Comparison of ENCODE assay signal across 8 cellular contexts in genomic region chr18:3458952-3459853, GRCh38. TPM values are rescaled to one million over a fixed set of nuclear protein-coding genes. Genes with fewer than 3 reads are reported as not detected.
DNase-seq lines count a peak whose midpoint lies in the region; ATAC-seq and TF ChIP-seq lines count a peak whose summit lies in the region.

No MANE protein-coding gene starts in this region.

- peak overlapping the region; percentile 59 for H3K27ac Mint-ChIP-seq in T-helper 1 cell treated with Interleukin-12 subunit alpha and Interleukin-12 subunit beta and Interleukin-4 antibody, amounts not matched to agents 30 μg/mL and 1 μg/mL, for 36 hours

- H3K4me1 ChIP-seq in stomach: peaks cover 36 to 56% (median 47%) of the 10 kb centered on the region in 4 donors

- H3K4me3 ChIP-seq in fibroblast of villous mesenchyme (ENCODE audit: low read depth, low read length): no peak overlapping the region
- H3K4me3 ChIP-seq in stomach: no peak overlapping the region

- 65 to 80% (median 75%) methylated on average over 5 of the region's 5 CpGs for WGBS in stomach, 5 donors

- intact Hi-C loops in stomach (cut with DNase I; ENCODE audit: low total_unique reads): loop anchor here (10.0 kb wide), 2 partner anchors 126 to 174 kb away; no protein-coding TSS in a partner anchor

- H3K27me3 ChIP-seq in stomach: no peaks in the 10 kb centered on the region

- no peak for TF ChIP-seq EP300 in stomach (IDR thresholded peaks at IDR 0.05)

- peaks cover 33% of the 10 kb centered on the region for H3K36me3 Mint-ChIP-seq in T-helper 1 cell treated with Interleukin-12 subunit alpha and Interleukin-12 subunit beta and Interleukin-4 antibody, amounts not matched to agents 30 μg/mL and 1 μg/mL, for 36 hours (ENCODE audit: low read depth)

- H3K27ac ChIP-seq in stomach: peak overlapping the region in 4 of 5 donors; percentile 45 to 99 (median 99)

- no peak for TF ChIP-seq POLR2A in stomach (IDR thresholded peaks at IDR 0.05)

- no peak for DNase-seq in activated CD4-positive, CD25-positive, alpha-beta regulatory T cell treated with anti-CD3 and anti-CD28 coated beads, Interleukin-2, amount 50 U/mL, for 72 hours
- DNase-seq in fibroblast of villous mesenchyme (ENCODE audit: low read depth) (peak; percentile 52), stomach (no peak), NOMO-1 treated with DMSO at 0.1 percent for 48 hours (lab: John Stamatoyannopoulos, UW; ENCODE audit: unreplicated experiment) (no peak), LoVo (ENCODE audit: low spot score) (no peak)

- no peak for TF ChIP-seq CTCF in fibroblast of villous mesenchyme (IDR thresholded peaks at IDR 0.05; ENCODE audit: insufficient read depth, low read depth, low read length)
- no peak for TF ChIP-seq CTCF in stomach (IDR thresholded peaks at IDR 0.05)

- peaks cover 32% of the 10 kb centered on the region for H3K4me1 Mint-ChIP-seq in T-helper 1 cell treated with Interleukin-12 subunit alpha and Interleukin-12 subunit beta and Interleukin-4 antibody, amounts not matched to agents 30 μg/mL and 1 μg/mL, for 36 hours (ENCODE audit: low read depth)

- H3K36me3 ChIP-seq in stomach: peaks cover 20 to 51% (median 37%) of the 10 kb centered on the region in 4 donors

- peak overlapping the region; percentile 51 for H3K4me3 Mint-ChIP-seq in T-helper 1 cell treated with Interleukin-12 subunit alpha and Interleukin-12 subunit beta and Interleukin-4 antibody, amounts not matched to agents 30 μg/mL and 1 μg/mL, for 36 hours

- H3K9me3 ChIP-seq in stomach: peaks cover 0 to 7% (median 2%) of the 10 kb centered on the region in 4 donors

- H3K9me3 Mint-ChIP-seq in T-helper 1 cell treated with Interleukin-12 subunit alpha and Interleukin-12 subunit beta and Interleukin-4 antibody, amounts not matched to agents 30 μg/mL and 1 μg/mL, for 36 hours: peaks cover 16% of the 10 kb centered on the region

- no peaks in the 10 kb centered on the region for H3K27me3 Mint-ChIP-seq in T-helper 1 cell treated with Interleukin-12 subunit alpha and Interleukin-12 subunit beta and Interleukin-4 antibody, amounts not matched to agents 30 μg/mL and 1 μg/mL, for 36 hours (ENCODE audit: low read depth)

- ATAC-seq in activated CD4-positive, CD25-positive, alpha-beta regulatory T cell treated with anti-CD3 and anti-CD28 coated beads, Interleukin-2, amount 50 U/mL, for 24 hours: peak; percentile 76 to 84
- ATAC-seq in HG03439 (IDR thresholded peaks at IDR 0.05; ENCODE audit: unreplicated experiment): no peak

RNA-seq across cellular contexts. Expression of gene TGIF1, which starts 9.2 kb away (rescaled TPM):
- total RNA-seq in fibroblast of villous mesenchyme (114 and 136 TPM in 2 replicates), stomach (10 to 100 TPM; 18.7 to 87.6 (median 52.5) TPM)
- polyA plus RNA-seq in stomach: 10 to 100 TPM; 51.5 to 65.3 (median 57.9) TPM
